In the genomic region with DNA sequence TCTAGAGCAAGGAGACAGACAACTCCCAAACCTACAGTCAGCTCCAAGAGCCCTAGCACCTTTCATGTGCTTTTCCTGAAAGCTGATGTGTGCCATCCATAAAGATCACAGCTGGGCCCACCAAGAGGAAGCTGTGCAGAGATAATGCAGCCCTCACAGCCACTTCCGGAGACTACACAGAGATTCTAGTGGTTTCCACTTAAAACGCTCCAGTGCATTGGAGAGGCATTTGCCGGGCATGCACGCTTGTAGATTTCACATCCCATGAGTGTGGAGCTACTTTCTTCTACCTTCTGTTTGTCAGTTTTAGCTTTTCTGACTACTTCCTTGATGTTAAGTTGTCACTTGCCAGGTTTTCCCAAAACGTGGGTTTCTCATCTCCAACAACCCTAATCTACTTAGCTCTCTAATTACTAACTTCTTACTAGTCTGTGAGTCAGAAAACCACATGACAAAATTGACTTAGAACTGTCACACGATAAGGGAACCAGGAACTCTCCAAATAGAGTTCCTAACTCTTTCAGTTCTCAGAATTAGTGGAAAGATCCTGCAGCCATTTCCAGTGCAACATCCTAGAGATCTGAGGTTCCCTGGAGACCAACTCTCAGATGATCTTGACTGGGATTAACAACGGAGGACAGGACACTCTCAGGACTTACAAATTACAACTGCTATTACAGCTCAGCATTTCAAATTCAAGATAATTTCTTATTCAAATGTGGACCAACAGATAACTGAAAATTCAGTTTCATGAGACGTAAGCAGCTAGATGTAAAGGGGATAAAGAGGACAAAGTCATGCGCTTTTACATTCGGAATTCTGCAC, we compare ENCODE assay signal across 1 cellular context.
TF ChIP-seq lines count a peak whose summit lies in the region.

No MANE protein-coding gene starts in this region.

TF ChIP-seq in K562, 482 proteins besides CTCF, POLR2A, EP300 and RAD21 (continued from another document and continues in another):
- no peak for TF ChIP-seq SREBF1 (IDR thresholded peaks at IDR 0.05; ENCODE audit: borderline replicate concordance, low read depth, low read length)
- TF ChIP-seq STAT5B (CRISPR knock-in tag; IDR thresholded peaks at IDR 0.05), result no peak
- TF ChIP-seq LCOR (CRISPR knock-in tag; IDR thresholded peaks at IDR 0.05), result 0 out of 2 replicates have a peak, but pooled peaks have one; percentile 23
- TF ChIP-seq, protein P1, sequence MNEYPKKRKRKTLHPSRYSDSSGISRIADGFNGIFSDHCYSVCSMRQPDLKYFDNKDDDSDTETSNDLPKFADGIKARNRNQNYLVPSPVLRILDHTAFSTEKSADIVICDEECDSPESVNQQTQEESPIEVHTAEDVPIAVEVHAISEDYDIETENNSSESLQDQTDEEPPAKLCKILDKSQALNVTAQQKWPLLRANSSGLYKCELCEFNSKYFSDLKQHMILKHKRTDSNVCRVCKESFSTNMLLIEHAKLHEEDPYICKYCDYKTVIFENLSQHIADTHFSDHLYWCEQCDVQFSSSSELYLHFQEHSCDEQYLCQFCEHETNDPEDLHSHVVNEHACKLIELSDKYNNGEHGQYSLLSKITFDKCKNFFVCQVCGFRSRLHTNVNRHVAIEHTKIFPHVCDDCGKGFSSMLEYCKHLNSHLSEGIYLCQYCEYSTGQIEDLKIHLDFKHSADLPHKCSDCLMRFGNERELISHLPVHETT (CRISPR knock-in tag; conservative IDR thresholded peaks at IDR 0.05 in 1 of 2, IDR thresholded peaks at IDR 0.05 in 1 of 2), result no peak
- no peak for TF ChIP-seq ZNF436 (CRISPR knock-in tag; IDR thresholded peaks at IDR 0.05)
- TF ChIP-seq FOXM1 (IDR thresholded peaks at IDR 0.05; ENCODE audit: low read depth), result no peak; the same call in 1 of the 2 replicates
- TF ChIP-seq FOXM1 (CRISPR knock-in tag; IDR thresholded peaks at IDR 0.05; ENCODE audit: low read depth), result no peak
- TF ChIP-seq TRIM28 (IDR thresholded peaks at IDR 0.05), result no peak
- no peak for TF ChIP-seq HLTF (IDR thresholded peaks at IDR 0.05)
- TF ChIP-seq ZNF76 (CRISPR knock-in tag; IDR thresholded peaks at IDR 0.05; ENCODE audit: borderline replicate concordance), result no peak
- TF ChIP-seq ETV6 (IDR thresholded peaks at IDR 0.05; ENCODE audit: borderline replicate concordance in 1 of 2, low read depth in 2 of 2, low read length in 1 of 2), result peak; percentile 22 to 30; a peak in 2 of 4 replicates
- TF ChIP-seq ETV6 (CRISPR knock-in tag; IDR thresholded peaks at IDR 0.05; ENCODE audit: borderline replicate concordance), result no peak
- TF ChIP-seq PTRF (tag; IDR thresholded peaks at IDR 0.05), result no peak
- TF ChIP-seq ZNF165 (CRISPR knock-in tag; IDR thresholded peaks at IDR 0.05; ENCODE audit: borderline replicate concordance), result no peak
- no peak for TF ChIP-seq KLF6 (CRISPR knock-in tag; IDR thresholded peaks at IDR 0.05; ENCODE audit: borderline replicate concordance)
- TF ChIP-seq, protein P2, sequence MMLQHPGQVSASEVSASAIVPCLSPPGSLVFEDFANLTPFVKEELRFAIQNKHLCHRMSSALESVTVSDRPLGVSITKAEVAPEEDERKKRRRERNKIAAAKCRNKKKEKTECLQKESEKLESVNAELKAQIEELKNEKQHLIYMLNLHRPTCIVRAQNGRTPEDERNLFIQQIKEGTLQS (IDR thresholded peaks at IDR 0.05), result peak; percentile 26; the same call in 1 of the 2 replicates
- TF ChIP-seq, protein P2 (CRISPR knock-in tag; conservative IDR thresholded peaks at IDR 0.05), result no peak
- no peak for TF ChIP-seq KDM2B (CRISPR knock-in tag; IDR thresholded peaks at IDR 0.05)
- no peak for TF ChIP-seq NFYB (IDR thresholded peaks at IDR 0.05; ENCODE audit: extremely low read depth, insufficient read length)
- TF ChIP-seq STAG1 (CRISPR knock-in tag; IDR thresholded peaks at IDR 0.05; ENCODE audit: borderline replicate concordance), result no peak
- no peak for TF ChIP-seq NCOA2 (IDR thresholded peaks at IDR 0.05; ENCODE audit: partially characterized antibody in 2 of 2)
- TF ChIP-seq ZBTB7A (IDR thresholded peaks at IDR 0.05; ENCODE audit: borderline replicate concordance, control insufficient read depth, low read depth, low read length), result no peak
- TF ChIP-seq MXD1 (CRISPR knock-in tag; IDR thresholded peaks at IDR 0.05; ENCODE audit: borderline replicate concordance, poor library complexity, severe bottlenecking), result no peak
- TF ChIP-seq PBX2 (CRISPR knock-in tag; IDR thresholded peaks at IDR 0.05; ENCODE audit: low read depth), result no peak
- TF ChIP-seq PBX2 (tag; conservative IDR thresholded peaks at IDR 0.05; ENCODE audit: low read depth), result no peak
- TF ChIP-seq MCM5 (IDR thresholded peaks at IDR 0.05; ENCODE audit: low read depth), result no peak
- TF ChIP-seq, protein P3, sequence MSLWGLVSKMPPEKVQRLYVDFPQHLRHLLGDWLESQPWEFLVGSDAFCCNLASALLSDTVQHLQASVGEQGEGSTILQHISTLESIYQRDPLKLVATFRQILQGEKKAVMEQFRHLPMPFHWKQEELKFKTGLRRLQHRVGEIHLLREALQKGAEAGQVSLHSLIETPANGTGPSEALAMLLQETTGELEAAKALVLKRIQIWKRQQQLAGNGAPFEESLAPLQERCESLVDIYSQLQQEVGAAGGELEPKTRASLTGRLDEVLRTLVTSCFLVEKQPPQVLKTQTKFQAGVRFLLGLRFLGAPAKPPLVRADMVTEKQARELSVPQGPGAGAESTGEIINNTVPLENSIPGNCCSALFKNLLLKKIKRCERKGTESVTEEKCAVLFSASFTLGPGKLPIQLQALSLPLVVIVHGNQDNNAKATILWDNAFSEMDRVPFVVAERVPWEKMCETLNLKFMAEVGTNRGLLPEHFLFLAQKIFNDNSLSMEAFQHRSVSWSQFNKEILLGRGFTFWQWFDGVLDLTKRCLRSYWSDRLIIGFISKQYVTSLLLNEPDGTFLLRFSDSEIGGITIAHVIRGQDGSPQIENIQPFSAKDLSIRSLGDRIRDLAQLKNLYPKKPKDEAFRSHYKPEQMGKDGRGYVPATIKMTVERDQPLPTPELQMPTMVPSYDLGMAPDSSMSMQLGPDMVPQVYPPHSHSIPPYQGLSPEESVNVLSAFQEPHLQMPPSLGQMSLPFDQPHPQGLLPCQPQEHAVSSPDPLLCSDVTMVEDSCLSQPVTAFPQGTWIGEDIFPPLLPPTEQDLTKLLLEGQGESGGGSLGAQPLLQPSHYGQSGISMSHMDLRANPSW (CRISPR knock-in tag; IDR thresholded peaks at IDR 0.05), result no peak
- no peak for TF ChIP-seq SNRNP70 (optimal IDR thresholded peaks at IDR 0.05; ENCODE audit: low read depth, low read length)
- TF ChIP-seq IFI16 (CRISPR knock-in tag; IDR thresholded peaks at IDR 0.05), result no peak
- no peak for TF ChIP-seq NONO (IDR thresholded peaks at IDR 0.05; ENCODE audit: low read depth in 2 of 2, low read length in 1 of 2)
- TF ChIP-seq ZMIZ1 (IDR thresholded peaks at IDR 0.05; ENCODE audit: low read depth in 2 of 2, low read length in 2 of 2), result no peak
- no peak for TF ChIP-seq ZNF431 (CRISPR knock-in tag; IDR thresholded peaks at IDR 0.05)
- no peak for TF ChIP-seq DNMT1 (IDR thresholded peaks at IDR 0.05)
- TF ChIP-seq CBFA2T2 (conservative IDR thresholded peaks at IDR 0.05), result peak; percentile 52
- TF ChIP-seq BRD4 (IDR thresholded peaks at IDR 0.05), result no peak
- no peak for TF ChIP-seq SRSF3 (IDR thresholded peaks at IDR 0.05; ENCODE audit: insufficient read depth, low read length)
- no peak for TF ChIP-seq MYC (IDR thresholded peaks at IDR 0.05; ENCODE audit: low read depth, low read length)
- no peak for TF ChIP-seq MYC (CRISPR knock-in tag; IDR thresholded peaks at IDR 0.05; ENCODE audit: borderline replicate concordance, low read depth)
- TF ChIP-seq, protein P4, sequence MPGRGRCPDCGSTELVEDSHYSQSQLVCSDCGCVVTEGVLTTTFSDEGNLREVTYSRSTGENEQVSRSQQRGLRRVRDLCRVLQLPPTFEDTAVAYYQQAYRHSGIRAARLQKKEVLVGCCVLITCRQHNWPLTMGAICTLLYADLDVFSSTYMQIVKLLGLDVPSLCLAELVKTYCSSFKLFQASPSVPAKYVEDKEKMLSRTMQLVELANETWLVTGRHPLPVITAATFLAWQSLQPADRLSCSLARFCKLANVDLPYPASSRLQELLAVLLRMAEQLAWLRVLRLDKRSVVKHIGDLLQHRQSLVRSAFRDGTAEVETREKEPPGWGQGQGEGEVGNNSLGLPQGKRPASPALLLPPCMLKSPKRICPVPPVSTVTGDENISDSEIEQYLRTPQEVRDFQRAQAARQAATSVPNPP (IDR thresholded peaks at IDR 0.05; ENCODE audit: borderline replicate concordance, insufficient read depth, insufficient read length), result no peak
- TF ChIP-seq ZNF583 (CRISPR knock-in tag; IDR thresholded peaks at IDR 0.05), result 0 out of 2 replicates have a peak, but pooled peaks have one; percentile 58
- peak; percentile 51; the same call in 1 of the 2 replicates for TF ChIP-seq MTA3 (IDR thresholded peaks at IDR 0.05; ENCODE audit: borderline replicate concordance)
- TF ChIP-seq OTX1 (CRISPR knock-in tag; IDR thresholded peaks at IDR 0.05), result peak; percentile 62; the same call in 1 of the 2 replicates
- TF ChIP-seq RCOR1 (IDR thresholded peaks at IDR 0.05; ENCODE audit: borderline replicate concordance in 1 of 2, low read depth in 2 of 2, low read length in 2 of 2), result 0 out of 4 replicates have a peak, but pooled peaks of 1 of the 2 experiments have one; percentile 20
- TF ChIP-seq HDGF (IDR thresholded peaks at IDR 0.05), result no peak
- TF ChIP-seq GABPB1 (CRISPR knock-in tag; IDR thresholded peaks at IDR 0.05), result peak; percentile 69; the same call in 1 of the 2 replicates
- TF ChIP-seq, protein P5, sequence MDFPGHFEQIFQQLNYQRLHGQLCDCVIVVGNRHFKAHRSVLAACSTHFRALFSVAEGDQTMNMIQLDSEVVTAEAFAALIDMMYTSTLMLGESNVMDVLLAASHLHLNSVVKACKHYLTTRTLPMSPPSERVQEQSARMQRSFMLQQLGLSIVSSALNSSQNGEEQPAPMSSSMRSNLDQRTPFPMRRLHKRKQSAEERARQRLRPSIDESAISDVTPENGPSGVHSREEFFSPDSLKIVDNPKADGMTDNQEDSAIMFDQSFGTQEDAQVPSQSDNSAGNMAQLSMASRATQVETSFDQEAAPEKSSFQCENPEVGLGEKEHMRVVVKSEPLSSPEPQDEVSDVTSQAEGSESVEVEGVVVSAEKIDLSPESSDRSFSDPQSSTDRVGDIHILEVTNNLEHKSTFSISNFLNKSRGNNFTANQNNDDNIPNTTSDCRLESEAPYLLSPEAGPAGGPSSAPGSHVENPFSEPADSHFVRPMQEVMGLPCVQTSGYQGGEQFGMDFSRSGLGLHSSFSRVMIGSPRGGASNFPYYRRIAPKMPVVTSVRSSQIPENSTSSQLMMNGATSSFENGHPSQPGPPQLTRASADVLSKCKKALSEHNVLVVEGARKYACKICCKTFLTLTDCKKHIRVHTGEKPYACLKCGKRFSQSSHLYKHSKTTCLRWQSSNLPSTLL (IDR thresholded peaks at IDR 0.05), result no peak
- TF ChIP-seq FOXP1 (CRISPR knock-in tag; IDR thresholded peaks at IDR 0.05), result no peak
- TF ChIP-seq ZNF143 (CRISPR knock-in tag; IDR thresholded peaks at IDR 0.05), result no peak
